ENCODE assay signal across 1 cellular context in the genomic region with DNA sequence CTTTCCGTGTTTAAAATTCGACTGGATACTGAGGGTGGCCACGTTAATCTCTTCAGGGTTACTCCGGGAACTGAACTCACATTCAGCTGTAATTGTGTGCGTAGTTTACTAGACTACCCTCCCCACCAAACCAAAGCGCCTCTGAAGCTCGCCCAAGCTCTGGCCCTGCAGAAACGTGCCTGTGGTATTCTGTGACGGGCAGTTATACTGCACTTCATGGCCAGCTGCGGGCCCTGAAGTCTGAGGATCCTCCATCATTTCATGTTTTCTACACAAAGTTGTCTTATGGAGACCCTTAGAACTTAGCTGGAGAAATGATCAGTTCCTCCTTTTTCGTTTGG.
TF ChIP-seq lines count a peak whose summit lies in the region.

No MANE protein-coding gene starts in this region.

TF ChIP-seq in endothelial cell of umbilical vein, 7 proteins besides CTCF, POLR2A, EP300 and RAD21:
- TF ChIP-seq JUN (IDR thresholded peaks at IDR 0.05; ENCODE audit: borderline replicate concordance, insufficient read depth, insufficient read length, low read depth) (no peak), POLR2AphosphoS5 (IDR thresholded peaks at IDR 0.05; ENCODE audit: insufficient read depth, low read depth, low read length) (no peak), MYC (IDR thresholded peaks at IDR 0.05; ENCODE audit: low read depth, low read length) (no peak), EZH2 (IDR thresholded peaks at IDR 0.05; ENCODE audit: borderline replicate concordance, low read depth, low read length, severe bottlenecking) (no peak), FOS (IDR thresholded peaks at IDR 0.05; ENCODE audit: borderline replicate concordance, insufficient read depth, low read length) (no peak), GATA2 (IDR thresholded peaks at IDR 0.05; ENCODE audit: insufficient read depth, insufficient read length, low read depth, low read length) (no peak)
- TF ChIP-seq, protein P1, sequence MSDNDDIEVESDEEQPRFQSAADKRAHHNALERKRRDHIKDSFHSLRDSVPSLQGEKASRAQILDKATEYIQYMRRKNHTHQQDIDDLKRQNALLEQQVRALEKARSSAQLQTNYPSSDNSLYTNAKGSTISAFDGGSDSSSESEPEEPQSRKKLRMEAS (IDR thresholded peaks at IDR 0.05; ENCODE audit: insufficient read depth, insufficient read length): no peak
TF ChIP-seq in endothelial cell of umbilical vein: peak in this region for 0.
